Comparison of ENCODE assay signal across 1 cellular context in the genomic region with DNA sequence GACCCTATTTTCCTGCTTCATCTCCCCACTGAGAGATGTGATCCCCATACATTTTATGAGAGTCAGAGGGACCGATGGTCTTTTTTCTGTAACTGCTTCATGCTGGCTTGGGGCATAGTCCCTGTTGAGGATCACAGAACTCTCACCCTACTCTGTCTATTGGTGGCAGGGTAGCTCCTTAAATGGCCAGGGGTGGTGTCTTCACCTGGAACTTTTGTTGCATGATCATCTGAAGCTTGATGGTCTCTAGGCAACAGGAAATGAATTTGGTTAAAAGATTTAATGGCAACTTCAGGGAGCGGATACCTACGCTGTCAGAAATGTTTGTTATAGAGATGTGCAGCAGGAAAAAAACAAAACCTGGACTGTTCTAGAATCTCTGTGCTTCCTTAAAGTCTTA.
TF ChIP-seq lines count a peak whose summit lies in the region.

No MANE protein-coding gene starts in this region.

TF ChIP-seq in HCT116, 20 proteins besides CTCF, POLR2A, EP300 and RAD21 (continued from another document):
- TF ChIP-seq JUND (IDR thresholded peaks at IDR 0.05), result no peak
- TF ChIP-seq SIN3A (IDR thresholded peaks at IDR 0.05; ENCODE audit: low read depth), result no peak
- TF ChIP-seq, protein P1, sequence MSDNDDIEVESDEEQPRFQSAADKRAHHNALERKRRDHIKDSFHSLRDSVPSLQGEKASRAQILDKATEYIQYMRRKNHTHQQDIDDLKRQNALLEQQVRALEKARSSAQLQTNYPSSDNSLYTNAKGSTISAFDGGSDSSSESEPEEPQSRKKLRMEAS (IDR thresholded peaks at IDR 0.05), result no peak
- TF ChIP-seq ZNF274 (IDR thresholded peaks at IDR 0.05; ENCODE audit: low read depth, low read length), result no peak
- TF ChIP-seq CEBPB (IDR thresholded peaks at IDR 0.05; ENCODE audit: low read depth), result no peak
- no peak for TF ChIP-seq SP1 (IDR thresholded peaks at IDR 0.05; ENCODE audit: low read depth)
- TF ChIP-seq, protein P2, sequence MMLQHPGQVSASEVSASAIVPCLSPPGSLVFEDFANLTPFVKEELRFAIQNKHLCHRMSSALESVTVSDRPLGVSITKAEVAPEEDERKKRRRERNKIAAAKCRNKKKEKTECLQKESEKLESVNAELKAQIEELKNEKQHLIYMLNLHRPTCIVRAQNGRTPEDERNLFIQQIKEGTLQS (IDR thresholded peaks at IDR 0.05), result no peak
- no peak for TF ChIP-seq TCF7L2 (IDR thresholded peaks at IDR 0.05; ENCODE audit: borderline replicate concordance, extremely low read depth, insufficient read depth, insufficient read length)
- no peak for TF ChIP-seq EZH2 (IDR thresholded peaks at IDR 0.05)
- TF ChIP-seq POLR2AphosphoS5 (IDR thresholded peaks at IDR 0.05; ENCODE audit: low read depth, low read length), result no peak
- TF ChIP-seq CBX3 (IDR thresholded peaks at IDR 0.05; ENCODE audit: low read depth), result no peak
- TF ChIP-seq YY1 (IDR thresholded peaks at IDR 0.05; ENCODE audit: extremely low read depth, insufficient replicate concordance, low read depth, low read length), result no peak
- TF ChIP-seq ELF1 (IDR thresholded peaks at IDR 0.05; ENCODE audit: borderline replicate concordance, low read depth), result no peak
